8 cellular contexts compared by ENCODE assay signal in genomic region chr18:26215247-26215970, GRCh38. TPM values are rescaled to one million over a fixed set of nuclear protein-coding genes. Genes with fewer than 3 reads are reported as not detected.
DNase-seq lines count a peak whose midpoint lies in the region; ATAC-seq, FAIRE-seq and TF ChIP-seq lines count a peak whose summit lies in the region.

No MANE protein-coding gene starts in this region.

- no peak for TF ChIP-seq POLR2A in K562 (conservative IDR thresholded peaks at IDR 0.05)
- TF ChIP-seq POLR2A in esophagus squamous epithelium (IDR thresholded peaks at IDR 0.05), result no peak

- TF ChIP-seq CTCF in K562 (IDR thresholded peaks at IDR 0.05 in 2 of 3, conservative IDR thresholded peaks at IDR 0.05 in 1 of 3; ENCODE audit: insufficient read depth in 2 of 3, low read depth in 1 of 3, low read length in 3 of 3) (no peak), esophagus squamous epithelium (IDR thresholded peaks at IDR 0.05) (no peak)

- POLR2A ChIA-PET in K562 (lab: Yijun Ruan, JAX), result interaction anchor here (1.0 kb wide), 1 partner anchor 8 kb away, joined by 3 read pairs; no protein-coding TSS in a partner anchor

- no peak for TF ChIP-seq EP300 in K562 (IDR thresholded peaks at IDR 0.05; ENCODE audit: low read length)

- H3K27me3 ChIP-seq in K562 (ENCODE audit: control insufficient read depth in 2 of 2, insufficient read depth in 2 of 2, low read length in 2 of 2) (peaks cover 4 to 20% of the 10 kb centered on the region in 2 experiments; a peak in 4 of 5 replicates), esophagus squamous epithelium (no peaks in the 10 kb centered on the region)

- H4K20me1 ChIP-seq in K562 (replicated peaks; ENCODE audit: control insufficient read depth, insufficient read depth, low read length), result no peaks in the 10 kb centered on the region

- BruUV-seq in K562 (replicated peaks; lab: Mats Ljungman, UMichigan), result no TSS peak

- ATAC-seq in GM18511 (IDR thresholded peaks at IDR 0.05; ENCODE audit: unreplicated experiment) (peak; percentile 95), HG02642 (IDR thresholded peaks at IDR 0.05; ENCODE audit: poor library complexity, unreplicated experiment) (peak; percentile 98), K562 (peak; percentile 20; the same call in 2 of the 3 replicates), Right ventricle myocardium inferior (no peak)

- H3K4me1 ChIP-seq in K562 (replicated peaks in 1 of 2; ENCODE audit: control insufficient read depth in 2 of 2, insufficient read depth in 2 of 2, low read length in 2 of 2) (no peaks in the 10 kb centered on the region), esophagus squamous epithelium (no peaks in the 10 kb centered on the region)

- CTCF ChIA-PET in K562 (lab: Yijun Ruan, JAX; ENCODE audit: low intra/inter-chr PET ratio), result no interaction called here

- 2% methylated on average over 7 of the region's 7 CpGs for WGBS in K562 (ENCODE audit: insufficient coverage, low coverage, missing lambda C conversion rate)
- WGBS in esophagus squamous epithelium, 2 donors, result 61 to 63% methylated on average over 7 of the region's 7 CpGs

- intact Hi-C loops in K562 (cut with micrococcal nuclease), result no loop called here
- intact Hi-C loops in esophagus squamous epithelium (cut with DNase I), result no loop called here
- intact Hi-C loops in Right ventricle myocardium inferior (cut with DNase I), result no loop called here

- no peak for FAIRE-seq in K562 (lab: Jason Lieb, UNC)

- DNase-seq in OCI-M1 (lab: John Stamatoyannopoulos, UW), result peak; percentile 64
- no peak for DNase-seq in K562 (ENCODE audit: extremely low read depth in 1 of 4, low spot score in 3 of 4)
- no peak for DNase-seq in esophagus squamous epithelium (lab: John Stamatoyannopoulos, UW)
- no peak for DNase-seq in Right ventricle myocardium inferior (ENCODE audit: missing footprints)
- DNase-seq in NCI-H1105 (lab: John Stamatoyannopoulos, UW), result no peak
- no peak for DNase-seq in DMS153 treated with DMSO at 0.1 percent for 48 hours (lab: John Stamatoyannopoulos, UW; ENCODE audit: unreplicated experiment)

- H3K79me2 ChIP-seq in K562 (ENCODE audit: control insufficient read depth, insufficient read depth, low read length), result no peaks in the 10 kb centered on the region

- H2AFZ ChIP-seq in K562 (ENCODE audit: low read depth, low read length), result 0 out of 2 replicates have a peak overlapping the region, but pooled peaks have one; percentile 2

- H3K4me3 ChIP-seq in K562 (no peak overlapping the region), esophagus squamous epithelium (no peak overlapping the region)

- no peaks in the 10 kb centered on the region for H3K9me1 ChIP-seq in K562 (ENCODE audit: control insufficient read depth, insufficient read depth, low read length)

- in situ Hi-C loops in K562 (cut with MboI), result no loop called here

- TF ChIP-seq RAD21 in K562 (CRISPR knock-in tag; conservative IDR thresholded peaks at IDR 0.05 in 1 of 2, IDR thresholded peaks at IDR 0.05 in 1 of 2), result no peak

- H3K9me3 ChIP-seq in K562 (replicated peaks; ENCODE audit: control insufficient read depth, insufficient read depth, low read depth, low read length) (no peaks in the 10 kb centered on the region), esophagus squamous epithelium (no peaks in the 10 kb centered on the region)

- no peak overlapping the region for H3K4me2 ChIP-seq in K562 (ENCODE audit: insufficient read depth, low read length)

- H3K27ac ChIP-seq in K562 (ENCODE audit: extremely low read depth, low read depth, low read length), result no peak overlapping the region
- H3K27ac ChIP-seq in esophagus squamous epithelium, result no peak overlapping the region

- H3K36me3 ChIP-seq in K562 (ENCODE audit: control insufficient read depth, insufficient read depth, low read length) (no peaks in the 10 kb centered on the region), esophagus squamous epithelium (no peaks in the 10 kb centered on the region)

- H3K9ac ChIP-seq in K562 (ENCODE audit: insufficient read depth in 1 of 2, low read depth in 2 of 2, low read length in 2 of 2), result no peak overlapping the region

TF ChIP-seq in K562, 482 proteins besides CTCF, POLR2A, EP300 and RAD21:
- TF ChIP-seq SMAD3 (CRISPR knock-in tag; conservative IDR thresholded peaks at IDR 0.05) (no peak), ZNF316 (IDR thresholded peaks at IDR 0.05) (peak; percentile 84), C11orf30 (IDR thresholded peaks at IDR 0.05; ENCODE audit: low read depth) (peak; percentile 62; the same call in 1 of the 2 replicates), BRD9 (IDR thresholded peaks at IDR 0.05; ENCODE audit: low read depth, partially characterized antibody) (no peak), MAFG (tag; conservative IDR thresholded peaks at IDR 0.05) (peak; percentile 57; the same call in 1 of the 2 replicates), ZNF431 (CRISPR knock-in tag; IDR thresholded peaks at IDR 0.05) (no peak)
TF ChIP-seq in K562: peak in this region for 3.

RNA-seq across cellular contexts. Expression of gene TAF4B, which starts 10.8 kb away (rescaled TPM):
- total RNA-seq in K562 (2011; cell fraction: chromatin; rRNA removed; ENCODE audit: low replicate concordance), result 31.1 and 42.4 TPM in 2 replicates
- total RNA-seq in K562 (2011; cell fraction: nucleolus; rRNA removed), result 35.7 and 38.6 TPM in 2 replicates
- total RNA-seq in K562 (2011; cell fraction: nucleoplasm; rRNA removed), result 24.4 and 28.5 TPM in 2 replicates
- total RNA-seq in K562 (2014; rRNA removed) (19.9 and 21.4 TPM in 2 replicates), K562 (2014; rRNA removed; fragmentation: Illumina TruSeq; extraction: Trizol) (25.3 and 30.4 TPM in 2 replicates), K562 (2015; rRNA removed; fragmentation: Illumina TruSeq; extraction: Trizol) (17.2 and 18.0 TPM in 2 replicates), K562 (2021) (19.2 and 22.1 TPM in 2 replicates), esophagus squamous epithelium (10 to 100 TPM in 1 of 4 donors, 1 to 10 TPM in 3; 5.9 to 20.2 (median 7.0) TPM), Right ventricle myocardium inferior (1.2 TPM)
- polyA plus RNA-seq in K562 (2011; rRNA removed) (15.8 and 21.0 TPM in 2 replicates), K562 (2014; fragmentation: Illumina TruSeq; extraction: Trizol) (18.8 and 20.5 TPM in 2 replicates), K562 (2014; fragmentation: Nextera tagmentation; extraction: Ambion mirVana) (1 to 10 TPM; 4.5 to 5.8 TPM), K562 (2014; rRNA removed) (12.8 and 15.6 TPM in 2 replicates)
- 8.8 and 10.3 TPM in 2 replicates for polyA plus RNA-seq in K562 (2011; cell fraction: cytosol; rRNA removed)
- polyA plus RNA-seq in K562 (2011; cell fraction: nucleus; rRNA removed), result 15.6 and 16.8 TPM in 2 replicates
- 7.6 and 8.9 TPM in 2 replicates for polyA plus RNA-seq in K562 (2012)
- polyA minus RNA-seq in K562 (2011; rRNA and poly(A)+ RNA removed), result 36.5 and 37.0 TPM in 2 replicates
- polyA minus RNA-seq in K562 (2011; cell fraction: cytosol; rRNA and poly(A)+ RNA removed), result 15.6 and 17.4 TPM in 2 replicates
- 34.3 and 49.5 TPM in 2 replicates for polyA minus RNA-seq in K562 (2011; cell fraction: nucleus; rRNA and poly(A)+ RNA removed)
